In the genomic region with DNA sequence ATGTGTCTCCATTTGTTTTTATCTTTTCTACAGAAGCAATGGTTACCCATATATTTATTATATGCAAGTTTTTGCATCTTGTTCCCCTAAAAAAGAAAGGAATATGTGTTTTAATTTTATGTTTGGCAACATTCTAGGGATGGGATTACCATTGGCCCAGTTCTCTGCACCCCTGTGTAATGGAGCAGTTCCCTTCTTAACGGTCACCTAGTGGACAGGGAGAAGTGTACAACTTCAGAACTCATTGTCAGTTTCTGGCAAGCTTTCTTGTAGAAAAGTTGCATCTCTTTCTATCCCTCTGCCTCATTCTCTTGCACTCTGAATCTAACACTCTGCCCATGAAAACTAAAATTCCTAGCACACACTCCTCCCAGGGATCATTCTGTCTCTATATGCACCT, we compare ENCODE assay signal across 2 cellular contexts.
TF ChIP-seq lines count a peak whose summit lies in the region.

No MANE protein-coding gene starts in this region.

TF ChIP-seq in SK-N-SH, 30 proteins besides CTCF, POLR2A, EP300 and RAD21 (continued from another document):
- TF ChIP-seq RFX5 (IDR thresholded peaks at IDR 0.05; ENCODE audit: low read length) (no peak), CHD2 (IDR thresholded peaks at IDR 0.05; ENCODE audit: low read length, partially characterized antibody) (no peak), ELF1 (IDR thresholded peaks at IDR 0.05) (no peak), NRF1 (IDR thresholded peaks at IDR 0.05; ENCODE audit: low read depth, low read length) (no peak), SMC3 (IDR thresholded peaks at IDR 0.05; ENCODE audit: low read depth, low read length) (no peak), IRF3 (IDR thresholded peaks at IDR 0.05; ENCODE audit: low read depth, low read length) (no peak), POLR2AphosphoS5 (IDR thresholded peaks at IDR 0.05; ENCODE audit: low read depth, low read length) (no peak), FOXJ3 (CRISPR knock-in tag; IDR thresholded peaks at IDR 0.05) (no peak), RXRA (IDR thresholded peaks at IDR 0.05; ENCODE audit: borderline replicate concordance, low read depth) (no peak), JUND (IDR thresholded peaks at IDR 0.05) (no peak), ZBTB33 (IDR thresholded peaks at IDR 0.05; ENCODE audit: borderline replicate concordance, low read depth) (no peak)
- TF ChIP-seq, protein P1, sequence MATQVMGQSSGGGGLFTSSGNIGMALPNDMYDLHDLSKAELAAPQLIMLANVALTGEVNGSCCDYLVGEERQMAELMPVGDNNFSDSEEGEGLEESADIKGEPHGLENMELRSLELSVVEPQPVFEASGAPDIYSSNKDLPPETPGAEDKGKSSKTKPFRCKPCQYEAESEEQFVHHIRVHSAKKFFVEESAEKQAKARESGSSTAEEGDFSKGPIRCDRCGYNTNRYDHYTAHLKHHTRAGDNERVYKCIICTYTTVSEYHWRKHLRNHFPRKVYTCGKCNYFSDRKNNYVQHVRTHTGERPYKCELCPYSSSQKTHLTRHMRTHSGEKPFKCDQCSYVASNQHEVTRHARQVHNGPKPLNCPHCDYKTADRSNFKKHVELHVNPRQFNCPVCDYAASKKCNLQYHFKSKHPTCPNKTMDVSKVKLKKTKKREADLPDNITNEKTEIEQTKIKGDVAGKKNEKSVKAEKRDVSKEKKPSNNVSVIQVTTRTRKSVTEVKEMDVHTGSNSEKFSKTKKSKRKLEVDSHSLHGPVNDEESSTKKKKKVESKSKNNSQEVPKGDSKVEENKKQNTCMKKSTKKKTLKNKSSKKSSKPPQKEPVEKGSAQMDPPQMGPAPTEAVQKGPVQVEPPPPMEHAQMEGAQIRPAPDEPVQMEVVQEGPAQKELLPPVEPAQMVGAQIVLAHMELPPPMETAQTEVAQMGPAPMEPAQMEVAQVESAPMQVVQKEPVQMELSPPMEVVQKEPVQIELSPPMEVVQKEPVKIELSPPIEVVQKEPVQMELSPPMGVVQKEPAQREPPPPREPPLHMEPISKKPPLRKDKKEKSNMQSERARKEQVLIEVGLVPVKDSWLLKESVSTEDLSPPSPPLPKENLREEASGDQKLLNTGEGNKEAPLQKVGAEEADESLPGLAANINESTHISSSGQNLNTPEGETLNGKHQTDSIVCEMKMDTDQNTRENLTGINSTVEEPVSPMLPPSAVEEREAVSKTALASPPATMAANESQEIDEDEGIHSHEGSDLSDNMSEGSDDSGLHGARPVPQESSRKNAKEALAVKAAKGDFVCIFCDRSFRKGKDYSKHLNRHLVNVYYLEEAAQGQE (IDR thresholded peaks at IDR 0.05; ENCODE audit: low read depth, low read length), result no peak
- TF ChIP-seq, protein P2, sequence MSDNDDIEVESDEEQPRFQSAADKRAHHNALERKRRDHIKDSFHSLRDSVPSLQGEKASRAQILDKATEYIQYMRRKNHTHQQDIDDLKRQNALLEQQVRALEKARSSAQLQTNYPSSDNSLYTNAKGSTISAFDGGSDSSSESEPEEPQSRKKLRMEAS (IDR thresholded peaks at IDR 0.05; ENCODE audit: low read depth), result no peak

TF ChIP-seq in SK-N-SH treated with all-trans-retinoic acid at 6 μM for 48 hours, 23 proteins besides CTCF, POLR2A, EP300 and RAD21 (continued from another document):
- TF ChIP-seq ZNF70 (CRISPR knock-in tag; IDR thresholded peaks at IDR 0.05), result no peak
- no peak for TF ChIP-seq TOX (CRISPR knock-in tag; IDR thresholded peaks at IDR 0.05; ENCODE audit: borderline replicate concordance)
- TF ChIP-seq ZNF8 (CRISPR knock-in tag; IDR thresholded peaks at IDR 0.05), result no peak
- no peak for TF ChIP-seq CSRNP3 (CRISPR knock-in tag; IDR thresholded peaks at IDR 0.05)
TF ChIP-seq in SK-N-SH treated with all-trans-retinoic acid at 6 μM for 48 hours: peak in this region for 0.
